8 cellular contexts compared by ENCODE assay signal in genomic region chr2:85594715-85595377, GRCh38. TPM values are rescaled to one million over a fixed set of nuclear protein-coding genes. Genes with fewer than 3 reads are reported as not detected.
DNase-seq lines count a peak whose midpoint lies in the region; ATAC-seq, FAIRE-seq and TF ChIP-seq lines count a peak whose summit lies in the region.

No MANE protein-coding gene starts in this region.

- H3K27ac ChIP-seq in A549: peak overlapping the region; percentile 81 to 87
- H3K27ac ChIP-seq in angular gyrus (ENCODE audit: low read depth, low read length): peak overlapping the region; percentile 95
- peak overlapping the region; percentile 94 for H3K27ac ChIP-seq in lower lobe of right lung
- H3K27ac ChIP-seq in urinary bladder (ENCODE audit: low read depth): peak overlapping the region; percentile 64

- peak overlapping the region; percentile 71 for H3K4me3 ChIP-seq in A549
- peak overlapping the region; percentile 90 for H3K4me3 ChIP-seq in lower lobe of right lung
- H3K4me3 ChIP-seq in urinary bladder (ENCODE audit: low read depth, low read length): peak overlapping the region; percentile 36

- WGBS in A549 (ENCODE audit: missing lambda C conversion rate): 18% methylated on average over 23 of the region's 23 CpGs
- WGBS in urinary bladder: 11% methylated on average over 23 of the region's 23 CpGs

- TF ChIP-seq EP300 in A549 (IDR thresholded peaks at IDR 0.05): no peak

- intact Hi-C loops in lower lobe of right lung (cut with DNase I): no loop called here

- TF ChIP-seq POLR2A in A549 (IDR thresholded peaks at IDR 0.05; ENCODE audit: low read length): no peak

- POLR2A ChIA-PET in A549 (lab: Yijun Ruan, JAX): interaction anchor here (0.6 to 2.6 kb wide), 20 partner anchors 8 to 267 kb away, joined by 3 to 23 read pairs (median 4); partner anchors contain the start of genes C2orf68, GGCX, MAT2A and SH2D6

- H3K36me3 ChIP-seq in lower lobe of right lung: peaks cover 33% of the 10 kb centered on the region
- no peaks in the 10 kb centered on the region for H3K36me3 ChIP-seq in urinary bladder (ENCODE audit: insufficient read depth)

- CTCF ChIA-PET in A549 (lab: Yijun Ruan, JAX): interaction anchor here (0.7 to 3.0 kb wide), 9 partner anchors 10 to 255 kb away, joined by 3 to 9 read pairs (median 3); no protein-coding TSS in a partner anchor

- DNase-seq in A549 (ENCODE audit: low read depth in 1 of 2, low spot score in 1 of 2) (no peak), lower lobe of right lung (no peak), MV-4-11 (lab: John Stamatoyannopoulos, UW) (no peak), anterior cingulate cortex (lab: John Stamatoyannopoulos, UW) (no peak)

- TF ChIP-seq CTCF in A549 (IDR thresholded peaks at IDR 0.05) (no peak), lower lobe of right lung (IDR thresholded peaks at IDR 0.05) (no peak)

- ATAC-seq in A549 (peak; percentile 56 to 66), GM19025 (IDR thresholded peaks at IDR 0.05; ENCODE audit: low read depth, unreplicated experiment) (peak; percentile 35), HG03196 (IDR thresholded peaks at IDR 0.05; ENCODE audit: unreplicated experiment) (peak; percentile 40), lower lobe of right lung (no peak)

- no peak for FAIRE-seq in A549 (lab: Jason Lieb, UNC)

- no peaks in the 10 kb centered on the region for H3K27me3 ChIP-seq in lower lobe of right lung (ENCODE audit: low read depth)

- TF ChIP-seq RAD21 in A549 (conservative IDR thresholded peaks at IDR 0.05 in 1 of 2, IDR thresholded peaks at IDR 0.05 in 1 of 2): no peak

- H3K4me1 ChIP-seq in A549 (peaks cover 15% of the 10 kb centered on the region), lower lobe of right lung (peaks cover 67% of the 10 kb centered on the region), urinary bladder (ENCODE audit: insufficient read depth) (peaks cover 3% of the 10 kb centered on the region)

- H3K9me3 ChIP-seq in A549 (no peaks in the 10 kb centered on the region), lower lobe of right lung (no peaks in the 10 kb centered on the region)

- peak overlapping the region; percentile 91 for H3K4me2 ChIP-seq in A549

TF ChIP-seq in A549, 52 proteins besides CTCF, POLR2A, EP300 and RAD21:
- no peak for TF ChIP-seq ESRRA (IDR thresholded peaks at IDR 0.05; ENCODE audit: borderline replicate concordance, low read length)
- TF ChIP-seq HES2 (IDR thresholded peaks at IDR 0.05): no peak
- TF ChIP-seq PHF8 (IDR thresholded peaks at IDR 0.05; ENCODE audit: borderline replicate concordance, low read depth): peak; percentile 61; the same call in 1 of the 2 replicates

RNA-seq across cellular contexts. Expression of gene RNF181, which starts 0.7 kb away (rescaled TPM):
- polyA plus RNA-seq in A549 (2011; rRNA removed): 287 and 366 TPM in 2 replicates
- 318 and 381 TPM in 2 replicates for polyA plus RNA-seq in A549 (2012; cell fraction: cytosol; rRNA removed)
- polyA plus RNA-seq in A549 (2012; cell fraction: nucleus; rRNA removed): 260 and 338 TPM in 2 replicates
- 182 to 199 TPM (median 189 TPM) in 3 replicates for polyA plus RNA-seq in A549 (2017; fragmentation: RNase III; extraction: RNeasy Plus Mini Kit Qiagen cat#74134 plus additional on column Dnase treatment)
- polyA minus RNA-seq in A549 (2011; rRNA and poly(A)+ RNA removed): 111 and 217 TPM in 2 replicates
- 89.8 TPM for total RNA-seq in lower lobe of right lung
- total RNA-seq in urinary bladder: 71.6 TPM
- polyA plus RNA-seq in urinary bladder: 183 TPM

RNA-seq across cellular contexts. Expression of gene TMEM150A, which starts 7.7 kb away (rescaled TPM):
- 8.5 and 14.0 TPM in 2 replicates for polyA plus RNA-seq in A549 (2011; rRNA removed)
- polyA plus RNA-seq in A549 (2012; cell fraction: cytosol; rRNA removed): 9.4 and 12.9 TPM in 2 replicates
- 34.4 and 36.3 TPM in 2 replicates for polyA plus RNA-seq in A549 (2012; cell fraction: nucleus; rRNA removed)
- 8.0 to 10.9 TPM (median 10.6 TPM) in 3 replicates for polyA plus RNA-seq in A549 (2017; fragmentation: RNase III; extraction: RNeasy Plus Mini Kit Qiagen cat#74134 plus additional on column Dnase treatment)
- polyA minus RNA-seq in A549 (2011; rRNA and poly(A)+ RNA removed): 7.4 and 11.9 TPM in 2 replicates
- total RNA-seq in lower lobe of right lung: 28.9 TPM
- total RNA-seq in urinary bladder: 6.3 TPM
- 39.0 TPM for polyA plus RNA-seq in urinary bladder

RNA-seq across cellular contexts. Expression of gene VAMP5, which starts 10.6 kb away (rescaled TPM):
- polyA plus RNA-seq in A549 (2011; rRNA removed): 0.16 and 0.67 TPM in 2 replicates
- polyA plus RNA-seq in A549 (2012; cell fraction: cytosol; rRNA removed): 0.10 and 0.25 TPM in 2 replicates
- polyA plus RNA-seq in A549 (2012; cell fraction: nucleus; rRNA removed): 0.29 and 0.95 TPM in 2 replicates
- not detected in 3 replicates for polyA plus RNA-seq in A549 (2017; fragmentation: RNase III; extraction: RNeasy Plus Mini Kit Qiagen cat#74134 plus additional on column Dnase treatment)
- 0.58 TPM in 1 of 2 replicates, not detected in the other for polyA minus RNA-seq in A549 (2011; rRNA and poly(A)+ RNA removed)
- 87.0 TPM for total RNA-seq in lower lobe of right lung
- total RNA-seq in urinary bladder: 8.0 TPM
- polyA plus RNA-seq in urinary bladder: 157 TPM

RNA-seq across cellular contexts. Expression of gene C2orf68, which starts 17.0 kb away (rescaled TPM):
- polyA plus RNA-seq in A549 (2011; rRNA removed): 48.3 and 57.4 TPM in 2 replicates
- polyA plus RNA-seq in A549 (2012; cell fraction: cytosol; rRNA removed): 21.9 and 26.3 TPM in 2 replicates
- 22.0 and 27.8 TPM in 2 replicates for polyA plus RNA-seq in A549 (2012; cell fraction: nucleus; rRNA removed)
- polyA plus RNA-seq in A549 (2017; fragmentation: RNase III; extraction: RNeasy Plus Mini Kit Qiagen cat#74134 plus additional on column Dnase treatment): 22.8 to 26.1 TPM (median 25.9 TPM) in 3 replicates
- 71.1 and 77.7 TPM in 2 replicates for polyA minus RNA-seq in A549 (2011; rRNA and poly(A)+ RNA removed)
- total RNA-seq in lower lobe of right lung: 40.6 TPM
- 40.8 TPM for total RNA-seq in urinary bladder
- 20.0 TPM for polyA plus RNA-seq in urinary bladder

RNA-seq across cellular contexts. Expression of gene VAMP8, which starts 17.5 kb away (rescaled TPM):
- 38.3 and 41.1 TPM in 2 replicates for polyA plus RNA-seq in A549 (2011; rRNA removed)
- 21.5 and 24.5 TPM in 2 replicates for polyA plus RNA-seq in A549 (2012; cell fraction: cytosol; rRNA removed)
- polyA plus RNA-seq in A549 (2012; cell fraction: nucleus; rRNA removed): 5.7 and 12.5 TPM in 2 replicates
- polyA plus RNA-seq in A549 (2017; fragmentation: RNase III; extraction: RNeasy Plus Mini Kit Qiagen cat#74134 plus additional on column Dnase treatment): 17.7 to 22.4 TPM (median 18.5 TPM) in 3 replicates
- 8.3 and 8.7 TPM in 2 replicates for polyA minus RNA-seq in A549 (2011; rRNA and poly(A)+ RNA removed)
- 272 TPM for total RNA-seq in lower lobe of right lung
- total RNA-seq in urinary bladder: 14.8 TPM
- polyA plus RNA-seq in urinary bladder: 89.9 TPM

Comparison
In these comparisons a context has a peak if more than half of its experiments do, and no peak if none do; other contexts are left out.
1. ATAC-seq: peak in A549 (2 of 2), GM19025 (single experiment) and HG03196 (single experiment); none in lower lobe of right lung (0 of 2).
2. H3K4me3 ChIP-seq: peak in every context shown above with its lines; median percentile 90 in lower lobe of right lung; 71 in A549; 36 in urinary bladder.
3. Peak in every context shown above with its lines, with median percentiles within 50 percentile points of each other: H3K27ac ChIP-seq.